In the genomic region with DNA sequence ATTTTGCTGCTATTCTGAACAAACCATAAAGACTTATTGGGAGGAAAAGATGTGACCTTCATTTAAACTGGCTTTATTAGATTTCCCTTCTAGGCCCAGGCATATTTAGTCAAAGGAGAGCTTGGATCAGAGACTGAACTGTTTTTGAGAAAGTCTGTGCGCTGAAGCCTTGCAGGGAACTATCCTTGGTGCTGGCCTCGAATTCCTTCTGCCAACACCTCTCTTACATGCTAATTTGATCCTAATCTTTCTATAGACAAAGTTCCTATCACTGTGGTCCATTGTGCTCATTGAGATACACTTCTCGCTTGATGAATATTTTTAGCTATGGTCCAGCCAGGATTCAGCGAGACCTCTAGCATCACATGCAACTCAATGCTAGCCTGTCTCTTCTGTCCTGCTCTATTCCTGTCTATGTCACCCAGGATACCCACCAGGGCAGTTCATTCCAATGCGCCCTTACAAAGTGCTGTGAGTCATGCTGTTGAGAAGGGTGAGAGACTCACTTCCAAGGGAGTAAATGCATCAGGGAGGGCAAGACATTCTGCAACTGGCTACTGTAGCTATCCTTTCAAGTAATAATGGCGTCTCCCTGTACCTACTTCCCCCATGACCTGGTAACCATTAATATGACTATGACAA, we compare ENCODE assay signal across 17 cellular contexts.
DNase-seq lines count a peak whose midpoint lies in the region; FAIRE-seq and TF ChIP-seq lines count a peak whose summit lies in the region.
"Had no signal": no experiment of that assay in that cellular context is flagged by ENCODE, and none has a peak within 500 bp of the region (broad histone marks: within the 10 kb centered on the region; RNA-seq: fewer than 3 reads in every experiment).

No MANE protein-coding gene starts in this region.

- in situ Hi-C loops in G401 (cut with HindIII; ENCODE audit: low sequenced_read_pairs), result no loop called here

- dilution Hi-C loops in keratinocyte (cut with MboI; ENCODE audit: extremely low pct_ligation_motif_present, low sequenced_read_pairs), result no loop called here

- DNase-seq in A673 (ENCODE audit: low spot score) (peak; percentile 22), ecto neural progenitor cell (ENCODE audit: low spot score) (peak; percentile 48), keratinocyte (ENCODE audit: low read depth, low spot score) (no peak), G401 (ENCODE audit: low spot score) (no peak), HUDEP-2 (lab: John Stamatoyannopoulos, UW; ENCODE audit: unreplicated experiment in 76 of 76) (no peak)
- DNase-seq in stimulated activated CD4-positive, alpha-beta T cell treated with anti-CD3 and anti-CD28 coated beads, Interleukin-4, amount 100 ng/mL, for 24 hours, result no peak
- DNase-seq in activated CD4-positive, alpha-beta T cell treated with anti-CD3 and anti-CD28 coated beads, Interleukin-2, amount 50 U/mL, for 1 hour, result no peak
- DNase-seq: activated CD4-positive, alpha-beta T cell treated with anti-CD3 and anti-CD28 coated beads, Interleukin-2, amount 10 ng/mL, durations not matched to agents 7 days and 5 days; effector CD4-positive, alpha-beta T cell; immature natural killer cell; NCI-H1048; NCI-H526; PC-3 had no signal

- FAIRE-seq in keratinocyte (lab: Jason Lieb, UNC), result peak; percentile 23
- FAIRE-seq: TTC549 had no signal

- H3K9ac ChIP-seq in keratinocyte (ENCODE audit: control insufficient read depth, extremely low read depth, insufficient read depth, low read length), result no peak overlapping the region

- H3K9me1 ChIP-seq in keratinocyte (ENCODE audit: control insufficient read depth, extremely low read depth, insufficient read depth, low read length), result no peaks in the 10 kb centered on the region

- H3K27me3 ChIP-seq in A673 (replicated peaks; ENCODE audit: insufficient read depth, low read depth, low read length, poor library complexity), result no peaks in the 10 kb centered on the region
- no peaks in the 10 kb centered on the region for H3K27me3 ChIP-seq in keratinocyte (ENCODE audit: control insufficient read depth, extremely low read depth, insufficient read depth, low read length)
- H3K27me3 ChIP-seq: vagina had no signal

- POLR2A ChIA-PET in A673 (lab: Charles Lee; ENCODE audit: low non-redundant PET), result no interaction called here
- POLR2A ChIA-PET in HEK293 (lab: Yijun Ruan, JAX), result no interaction called here

- CTCF ChIA-PET in A673 (lab: Charles Lee), result no interaction called here
- CTCF ChIA-PET in HEK293 (lab: Yijun Ruan, JAX), result interaction anchor here (0.6 kb wide), 1 partner anchor 1532 kb away, joined by 4 read pairs; no protein-coding TSS in a partner anchor

- intact Hi-C loops in A673 (cut with micrococcal nuclease; ENCODE audit: unreplicated experiment), result no loop called here

- TF ChIP-seq CTCF in A673 (conservative IDR thresholded peaks at IDR 0.05; ENCODE audit: low read depth, low read length), result no peak
- TF ChIP-seq CTCF in HEK293 (tag by site-specific recombination; IDR thresholded peaks at IDR 0.05), result no peak
- no peak for TF ChIP-seq CTCF in keratinocyte (optimal IDR thresholded peaks at IDR 0.05 in 1 of 3, IDR thresholded peaks at IDR 0.05 in 1 of 3, conservative IDR thresholded peaks at IDR 0.05 in 1 of 3; ENCODE audit: extremely low read depth in 1 of 3, insufficient read depth in 2 of 3, low read length in 3 of 3)

- H3K4me1 ChIP-seq in A673 (ENCODE audit: insufficient read depth, low read length, poor library complexity, severe bottlenecking) (peaks cover 3% of the 10 kb centered on the region), HEK293 (ENCODE audit: control insufficient read depth, insufficient read depth, low read length) (no peaks in the 10 kb centered on the region), keratinocyte (ENCODE audit: control insufficient read depth, extremely low read depth, insufficient read depth, low read length) (no peaks in the 10 kb centered on the region)
- H3K4me1 ChIP-seq: vagina had no signal

- no peak overlapping the region for H2AFZ ChIP-seq in keratinocyte (ENCODE audit: control insufficient read depth, low read length)

- H3K27ac ChIP-seq in A673 (ENCODE audit: low read depth, low read length, poor library complexity, severe bottlenecking), result no peak overlapping the region
- no peak overlapping the region for H3K27ac ChIP-seq in HEK293 (ENCODE audit: extremely low read depth, low read depth, low read length)
- H3K27ac ChIP-seq in keratinocyte (ENCODE audit: control insufficient read depth, insufficient read depth, low read length), result no peak overlapping the region
- H3K27ac ChIP-seq: SK-N-MC, vagina had no signal

- no peak overlapping the region for H3K4me2 ChIP-seq in keratinocyte (ENCODE audit: control insufficient read depth, extremely low read depth, insufficient read depth, low read depth, low read length)

- H3K9me3 ChIP-seq in A673 (ENCODE audit: low read depth, low read length, poor library complexity, severe bottlenecking), result no peaks in the 10 kb centered on the region
- H3K9me3 ChIP-seq in HEK293 (ENCODE audit: control insufficient read depth, insufficient read depth, low read depth, low read length), result no peaks in the 10 kb centered on the region
- no peaks in the 10 kb centered on the region for H3K9me3 ChIP-seq in keratinocyte (ENCODE audit: control insufficient read depth, low read depth, low read length)
- H3K9me3 ChIP-seq: vagina had no signal

- H3K79me2 ChIP-seq in keratinocyte (ENCODE audit: control insufficient read depth, insufficient read depth, low read length), result no peaks in the 10 kb centered on the region

- no peaks in the 10 kb centered on the region for H3K36me3 ChIP-seq in A673 (ENCODE audit: insufficient read depth, low read length, poor library complexity, severe bottlenecking)
- H3K36me3 ChIP-seq in HEK293 (ENCODE audit: control insufficient read depth in 2 of 2, insufficient read depth in 1 of 2, low read length in 2 of 2), result no peaks in the 10 kb centered on the region
- no peaks in the 10 kb centered on the region for H3K36me3 ChIP-seq in keratinocyte (ENCODE audit: control insufficient read depth in 2 of 2, extremely low read depth in 1 of 2, insufficient read depth in 2 of 2, low read length in 2 of 2)
- H3K36me3 ChIP-seq: vagina had no signal

- no TSS peak for BruUV-seq in A673 (replicated peaks; lab: Mats Ljungman, UMichigan)

- H4K20me1 ChIP-seq in keratinocyte (ENCODE audit: control insufficient read depth, extremely low read depth, insufficient read depth, low read length), result no peaks in the 10 kb centered on the region

- H3K4me3 ChIP-seq in A673 (ENCODE audit: low read depth, low read length, poor library complexity, severe bottlenecking) (no peak overlapping the region), HEK293 (ENCODE audit: low read depth, low read length) (no peak overlapping the region), keratinocyte (ENCODE audit: control insufficient read depth in 2 of 3, extremely low read depth in 1 of 3, insufficient read depth in 2 of 3, low read depth in 1 of 3, low read length in 3 of 3) (no peak overlapping the region)
- H3K4me3 ChIP-seq: SK-N-MC, vagina had no signal

TF ChIP-seq in HEK293, 187 proteins besides CTCF, POLR2A, EP300 and RAD21:
- TF ChIP-seq, protein P1, sequence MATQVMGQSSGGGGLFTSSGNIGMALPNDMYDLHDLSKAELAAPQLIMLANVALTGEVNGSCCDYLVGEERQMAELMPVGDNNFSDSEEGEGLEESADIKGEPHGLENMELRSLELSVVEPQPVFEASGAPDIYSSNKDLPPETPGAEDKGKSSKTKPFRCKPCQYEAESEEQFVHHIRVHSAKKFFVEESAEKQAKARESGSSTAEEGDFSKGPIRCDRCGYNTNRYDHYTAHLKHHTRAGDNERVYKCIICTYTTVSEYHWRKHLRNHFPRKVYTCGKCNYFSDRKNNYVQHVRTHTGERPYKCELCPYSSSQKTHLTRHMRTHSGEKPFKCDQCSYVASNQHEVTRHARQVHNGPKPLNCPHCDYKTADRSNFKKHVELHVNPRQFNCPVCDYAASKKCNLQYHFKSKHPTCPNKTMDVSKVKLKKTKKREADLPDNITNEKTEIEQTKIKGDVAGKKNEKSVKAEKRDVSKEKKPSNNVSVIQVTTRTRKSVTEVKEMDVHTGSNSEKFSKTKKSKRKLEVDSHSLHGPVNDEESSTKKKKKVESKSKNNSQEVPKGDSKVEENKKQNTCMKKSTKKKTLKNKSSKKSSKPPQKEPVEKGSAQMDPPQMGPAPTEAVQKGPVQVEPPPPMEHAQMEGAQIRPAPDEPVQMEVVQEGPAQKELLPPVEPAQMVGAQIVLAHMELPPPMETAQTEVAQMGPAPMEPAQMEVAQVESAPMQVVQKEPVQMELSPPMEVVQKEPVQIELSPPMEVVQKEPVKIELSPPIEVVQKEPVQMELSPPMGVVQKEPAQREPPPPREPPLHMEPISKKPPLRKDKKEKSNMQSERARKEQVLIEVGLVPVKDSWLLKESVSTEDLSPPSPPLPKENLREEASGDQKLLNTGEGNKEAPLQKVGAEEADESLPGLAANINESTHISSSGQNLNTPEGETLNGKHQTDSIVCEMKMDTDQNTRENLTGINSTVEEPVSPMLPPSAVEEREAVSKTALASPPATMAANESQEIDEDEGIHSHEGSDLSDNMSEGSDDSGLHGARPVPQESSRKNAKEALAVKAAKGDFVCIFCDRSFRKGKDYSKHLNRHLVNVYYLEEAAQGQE (tag by site-specific recombination; IDR thresholded peaks at IDR 0.05), result peak; percentile 80
- TF ChIP-seq, protein P2, sequence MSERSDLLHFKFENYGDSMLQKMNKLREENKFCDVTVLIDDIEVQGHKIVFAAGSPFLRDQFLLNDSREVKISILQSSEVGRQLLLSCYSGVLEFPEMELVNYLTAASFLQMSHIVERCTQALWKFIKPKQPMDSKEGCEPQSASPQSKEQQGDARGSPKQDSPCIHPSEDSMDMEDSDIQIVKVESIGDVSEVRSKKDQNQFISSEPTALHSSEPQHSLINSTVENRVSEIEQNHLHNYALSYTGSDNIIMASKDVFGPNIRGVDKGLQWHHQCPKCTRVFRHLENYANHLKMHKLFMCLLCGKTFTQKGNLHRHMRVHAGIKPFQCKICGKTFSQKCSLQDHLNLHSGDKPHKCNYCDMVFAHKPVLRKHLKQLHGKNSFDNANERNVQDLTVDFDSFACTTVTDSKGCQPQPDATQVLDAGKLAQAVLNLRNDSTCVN (tag by site-specific recombination; optimal IDR thresholded peaks at IDR 0.05), result no peak

Comparison
In these comparisons a context has a peak if more than half of its experiments do, and no peak if none do; other contexts are left out.
1. DNase-seq: peak in A673 (single experiment) and ecto neural progenitor cell (single experiment); none in keratinocyte (single experiment), G401 (single experiment), stimulated activated CD4-positive, alpha-beta T cell treated with anti-CD3 and anti-CD28 coated beads, Interleukin-4, amount 100 ng/mL, for 24 hours (single experiment), HUDEP-2 (0 of 76) and activated CD4-positive, alpha-beta T cell treated with anti-CD3 and anti-CD28 coated beads, Interleukin-2, amount 50 U/mL, for 1 hour (single experiment).